In the genomic region with DNA sequence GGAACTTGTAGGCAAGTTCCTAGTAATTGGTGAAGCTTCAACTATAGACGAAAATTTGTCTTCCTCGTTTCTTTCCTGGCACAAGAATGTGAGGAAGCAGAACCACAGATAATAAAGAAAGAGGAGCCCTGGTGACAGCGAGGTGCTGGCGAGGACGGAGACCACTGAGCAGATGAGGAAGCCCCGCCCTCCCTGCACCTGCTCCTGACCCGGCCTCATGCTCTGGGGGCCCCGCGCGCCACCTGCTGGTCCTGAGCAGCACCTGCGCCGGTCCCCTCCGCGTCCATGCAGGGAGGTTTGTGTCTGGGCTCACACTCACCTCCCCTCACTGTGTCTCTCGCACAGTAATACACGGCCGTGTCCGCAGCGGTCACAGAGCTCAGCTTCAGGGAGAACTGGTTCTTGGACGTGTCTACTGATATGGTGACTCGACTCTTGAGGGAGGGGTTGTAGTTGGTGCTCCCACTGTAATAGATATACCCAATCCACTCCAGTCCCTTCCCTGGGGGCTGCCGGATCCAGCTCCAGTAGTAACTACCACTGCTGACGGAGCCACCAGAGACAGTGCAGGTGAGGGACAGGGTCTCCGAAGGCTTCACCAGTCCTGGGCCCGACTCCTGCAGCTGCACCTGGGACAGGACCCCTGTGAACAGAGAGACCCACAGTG, we compare ENCODE assay signal across 8 cellular contexts.
DNase-seq lines count a peak whose midpoint lies in the region; ATAC-seq and TF ChIP-seq lines count a peak whose summit lies in the region.
"Not testable (repeated sequence)": the region's sequence is repeated elsewhere in the genome, so short reads cannot be mapped to it uniquely, and the experiment has no call there.

No MANE protein-coding gene starts in this region.

- not testable (repeated sequence) for H3K36me3 ChIP-seq in Caco-2 (ENCODE audit: control insufficient read depth, insufficient read depth, low read length); SU-DHL-6 (ENCODE audit: low read length); transverse colon

- intact Hi-C loops in Caco-2 (cut with micrococcal nuclease; ENCODE audit: unreplicated experiment); transverse colon (cut with DNase I; ENCODE audit: low total_unique reads): not testable (repeated sequence)

- TF ChIP-seq POLR2A in transverse colon (IDR thresholded peaks at IDR 0.05), result not testable (repeated sequence)

- 34 to 35% methylated on average over 4 to 25 of the region's 25 CpGs for WGBS in transverse colon (ENCODE audit: low coverage in 1 of 2), 2 donors

- peak; percentile 20 to 24 for TF ChIP-seq CTCF in Caco-2 (IDR thresholded peaks at IDR 0.05; ENCODE audit: insufficient read depth in 1 of 2, low read depth in 1 of 2, low read length in 1 of 2, severe bottlenecking in 1 of 2, unreplicated experiment in 1 of 2)
- peak; percentile 74 for TF ChIP-seq CTCF in GM13976 (IDR thresholded peaks at IDR 0.05; ENCODE audit: borderline replicate concordance, control extremely low read depth, extremely low read depth, insufficient read depth, missing control alignments)
- TF ChIP-seq CTCF in SU-DHL-6 (IDR thresholded peaks at IDR 0.05; ENCODE audit: insufficient read depth, low read length, poor library complexity, severe bottlenecking), result peak; percentile 44
- TF ChIP-seq CTCF in transverse colon (IDR thresholded peaks at IDR 0.05), result peak in 3 of 5 experiments; percentile 21 to 53 (median 35)

- ATAC-seq in natural killer cell treated with Interleukin-12 subunit alpha and Interleukin-12 subunit beta and Interleukin-15 and Interleukin-18, amount 100 ng/mL, for 72 hours, result peak in 1 of 2 donors; percentile 61

- H3K9me3 ChIP-seq in Caco-2; SU-DHL-6 (ENCODE audit: insufficient read depth, low read length); transverse colon: not testable (repeated sequence)

- not testable (repeated sequence) for H3K27ac Mint-ChIP-seq in Caco-2 (ENCODE audit: unreplicated experiment); activated CD4-positive, alpha-beta memory T cell treated with anti-CD3 and anti-CD28 coated beads, Interleukin-2, amount 10 ng/mL, durations not matched to agents 7 days and 5 days; natural killer cell treated with Interleukin-12 subunit alpha and Interleukin-12 subunit beta and Interleukin-15 and Interleukin-18, amount 100 ng/mL, for 72 hours

- POLR2A ChIA-PET in Caco-2 (lab: Charles Lee); activated CD4-positive, alpha-beta memory T cell treated with anti-CD3 and anti-CD28 coated beads, Interleukin-2, amount 10 ng/mL, durations not matched to agents 7 days and 5 days (lab: Charles Lee): not testable (repeated sequence)

- not testable (repeated sequence) for H3K79me2 ChIP-seq in SU-DHL-6 (ENCODE audit: insufficient read depth, low read length)

- DNase-seq in Caco-2 (peak in 1 of 2 experiments; percentile 17), GM13976 (ENCODE audit: low spot score) (peak; percentile 40), NCI-H146 (lab: John Stamatoyannopoulos, UW) (peak; percentile 72), transverse colon (peak; percentile 58)
- DNase-seq in activated CD4-positive, alpha-beta memory T cell treated with anti-CD3 and anti-CD28 coated beads, Interleukin-2, amount 10 ng/mL, durations not matched to agents 7 days and 5 days, result peak; percentile 59
- DNase-seq in effector CD4-positive, alpha-beta T cell, result peak; percentile 54
- DNase-seq in natural killer cell treated with Interleukin-12 subunit alpha and Interleukin-12 subunit beta and Interleukin-15 and Interleukin-18, amount 100 ng/mL, for 72 hours (ENCODE audit: low spot score), result peak; percentile 74

- H2AFZ ChIP-seq in SU-DHL-6 (ENCODE audit: low read depth, low read length, severe bottlenecking), result peak overlapping the region; percentile 62

- H3K4me3 ChIP-seq in Caco-2 (ENCODE audit: low read depth, low read length); transverse colon: not testable (repeated sequence)
- peak overlapping the region; percentile 37 for H3K4me3 ChIP-seq in SU-DHL-6 (ENCODE audit: insufficient read depth, low read length, poor library complexity, severe bottlenecking)

- H3F3A ChIP-seq in SU-DHL-6 (ENCODE audit: insufficient read depth), result not testable (repeated sequence)

- in situ Hi-C loops in GM13976 (cut with MboI; ENCODE audit: low sequenced_read_pairs, unreplicated experiment); transverse colon (cut with MboI; ENCODE audit: low pct_ligation_motif_present in 1 of 4, low pct_unique_long_range_greater_than_20kb in 1 of 4, low sequenced_read_pairs in 3 of 4): not testable (repeated sequence)

- not testable (repeated sequence) for H3K9me3 Mint-ChIP-seq in Caco-2 (ENCODE audit: unreplicated experiment); activated CD4-positive, alpha-beta memory T cell treated with anti-CD3 and anti-CD28 coated beads, Interleukin-2, amount 10 ng/mL, durations not matched to agents 7 days and 5 days; natural killer cell treated with Interleukin-12 subunit alpha and Interleukin-12 subunit beta and Interleukin-15 and Interleukin-18, amount 100 ng/mL, for 72 hours

- not testable (repeated sequence) for BruUV-seq in Caco-2 (replicated peaks; lab: Mats Ljungman, UMichigan)

- not testable (repeated sequence) for H3K27me3 Mint-ChIP-seq in Caco-2 (ENCODE audit: insufficient read depth, unreplicated experiment)
- peaks cover 19% of the 10 kb centered on the region for H3K27me3 Mint-ChIP-seq in activated CD4-positive, alpha-beta memory T cell treated with anti-CD3 and anti-CD28 coated beads, Interleukin-2, amount 10 ng/mL, durations not matched to agents 7 days and 5 days
- peaks cover 11 to 13% of the 10 kb centered on the region in 2 donors for H3K27me3 Mint-ChIP-seq in natural killer cell treated with Interleukin-12 subunit alpha and Interleukin-12 subunit beta and Interleukin-15 and Interleukin-18, amount 100 ng/mL, for 72 hours

- H3K4me3 Mint-ChIP-seq in Caco-2 (ENCODE audit: unreplicated experiment); activated CD4-positive, alpha-beta memory T cell treated with anti-CD3 and anti-CD28 coated beads, Interleukin-2, amount 10 ng/mL, durations not matched to agents 7 days and 5 days; natural killer cell treated with Interleukin-12 subunit alpha and Interleukin-12 subunit beta and Interleukin-15 and Interleukin-18, amount 100 ng/mL, for 72 hours: not testable (repeated sequence)

- H4K20me1 ChIP-seq in SU-DHL-6 (ENCODE audit: low read depth, low read length), result not testable (repeated sequence)

- not testable (repeated sequence) for H3K36me3 Mint-ChIP-seq in Caco-2 (ENCODE audit: insufficient read depth, unreplicated experiment); activated CD4-positive, alpha-beta memory T cell treated with anti-CD3 and anti-CD28 coated beads, Interleukin-2, amount 10 ng/mL, durations not matched to agents 7 days and 5 days (ENCODE audit: low read depth); natural killer cell treated with Interleukin-12 subunit alpha and Interleukin-12 subunit beta and Interleukin-15 and Interleukin-18, amount 100 ng/mL, for 72 hours

- TF ChIP-seq EP300 in transverse colon (IDR thresholded peaks at IDR 0.05; ENCODE audit: low read depth), result not testable (repeated sequence)

- not testable (repeated sequence) for H3K27me3 ChIP-seq in Caco-2 (replicated peaks; ENCODE audit: control insufficient read depth, insufficient read depth, low read length); SU-DHL-6 (ENCODE audit: low read length); transverse colon

- not testable (repeated sequence) for H3K4me1 ChIP-seq in Caco-2, transverse colon

- not testable (repeated sequence) for H3K4me1 Mint-ChIP-seq in Caco-2 (ENCODE audit: low read depth, unreplicated experiment); activated CD4-positive, alpha-beta memory T cell treated with anti-CD3 and anti-CD28 coated beads, Interleukin-2, amount 10 ng/mL, durations not matched to agents 7 days and 5 days; natural killer cell treated with Interleukin-12 subunit alpha and Interleukin-12 subunit beta and Interleukin-15 and Interleukin-18, amount 100 ng/mL, for 72 hours (ENCODE audit: low read depth in 2 of 2)

- not testable (repeated sequence) for H3K9me2 ChIP-seq in SU-DHL-6 (replicated peaks; ENCODE audit: insufficient read depth, low read length)

- peak overlapping the region; percentile 50 for H3K4me2 ChIP-seq in SU-DHL-6 (ENCODE audit: low read depth, low read length, poor library complexity, severe bottlenecking)

- not testable (repeated sequence) for H3K9ac ChIP-seq in SU-DHL-6 (ENCODE audit: low read length)

- H3K27ac ChIP-seq in SU-DHL-6 (ENCODE audit: low read depth, low read length); transverse colon: not testable (repeated sequence)

- CTCF ChIA-PET in Caco-2 (lab: Charles Lee), result not testable (repeated sequence)
- CTCF ChIA-PET in activated CD4-positive, alpha-beta memory T cell treated with anti-CD3 and anti-CD28 coated beads, Interleukin-2, amount 10 ng/mL, durations not matched to agents 7 days and 5 days (lab: Charles Lee), result interaction anchor here (0.7 to 1.8 kb wide), 6 partner anchors 8 to 25 kb away, joined by 3 to 6 read pairs (median 4); no protein-coding TSS in a partner anchor

Comparison
In these comparisons a context has a peak if more than half of its experiments do, and no peak if none do; other contexts are left out.
1. CTCF ChIP-seq: peak in every context shown above with its lines; median percentile 74 in GM13976; 44 in SU-DHL-6; 35 in transverse colon; 22 in Caco-2.